In genomic region chr1:201110616-201111015, GRCh38 we compare ENCODE assay signal across 1 cellular context.
A peak's percentile ranks its signal among the peaks of the same experiment; 100 is the strongest.
TF ChIP-seq lines count a peak whose summit lies in the region.

No MANE protein-coding gene starts in this region.

TF ChIP-seq in HepG2, 621 proteins besides CTCF, POLR2A, EP300 and RAD21:
- TF ChIP-seq POLR2AphosphoS5 (IDR thresholded peaks at IDR 0.05; ENCODE audit: low read depth, low read length) (no peak), MNT (IDR thresholded peaks at IDR 0.05) (peak; percentile 96)
TF ChIP-seq in HepG2: peak in this region for 1.
